Comparison of ENCODE assay signal across 8 cellular contexts in the genomic region with DNA sequence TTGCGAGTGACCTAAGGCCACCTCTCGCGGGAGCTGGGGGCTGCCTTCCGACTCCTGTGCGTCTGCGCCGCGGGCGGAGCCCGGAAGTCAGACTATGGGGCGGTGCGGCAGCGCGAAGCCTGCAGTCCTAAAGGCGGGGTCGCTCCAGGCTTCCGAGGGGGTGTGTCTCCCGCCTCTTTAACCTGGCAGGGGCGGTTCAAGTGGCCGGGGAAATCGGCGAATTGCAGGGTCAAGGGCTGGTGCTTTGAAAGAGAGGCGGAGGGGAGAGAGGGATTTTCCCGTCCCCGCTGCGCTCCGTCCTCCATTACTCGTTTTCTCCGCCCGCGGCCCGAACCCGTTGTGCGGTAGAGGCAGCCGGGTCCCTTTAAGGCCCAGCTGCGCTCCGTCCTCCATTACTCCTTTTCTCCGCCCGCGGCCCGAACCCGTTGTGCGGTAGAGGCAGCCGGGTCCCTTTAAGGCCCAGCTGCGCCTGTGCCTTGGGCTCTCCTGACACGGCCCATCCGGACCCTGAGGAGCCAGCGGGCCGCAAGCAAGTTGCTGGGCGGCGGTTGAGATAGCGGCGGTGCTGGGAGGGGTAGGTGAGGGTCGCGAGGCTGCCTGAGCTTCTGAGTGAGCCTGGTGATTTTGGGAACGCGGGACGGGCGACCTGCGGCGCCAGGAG. TPM values are rescaled to one million over a fixed set of nuclear protein-coding genes. Genes with fewer than 3 reads are reported as not detected.
DNase-seq lines count a peak whose midpoint lies in the region; ATAC-seq and TF ChIP-seq lines count a peak whose summit lies in the region.
"Not testable (repeated sequence)": the region's sequence is repeated elsewhere in the genome, so short reads cannot be mapped to it uniquely, and the experiment has no call there.

A gene with protein sequence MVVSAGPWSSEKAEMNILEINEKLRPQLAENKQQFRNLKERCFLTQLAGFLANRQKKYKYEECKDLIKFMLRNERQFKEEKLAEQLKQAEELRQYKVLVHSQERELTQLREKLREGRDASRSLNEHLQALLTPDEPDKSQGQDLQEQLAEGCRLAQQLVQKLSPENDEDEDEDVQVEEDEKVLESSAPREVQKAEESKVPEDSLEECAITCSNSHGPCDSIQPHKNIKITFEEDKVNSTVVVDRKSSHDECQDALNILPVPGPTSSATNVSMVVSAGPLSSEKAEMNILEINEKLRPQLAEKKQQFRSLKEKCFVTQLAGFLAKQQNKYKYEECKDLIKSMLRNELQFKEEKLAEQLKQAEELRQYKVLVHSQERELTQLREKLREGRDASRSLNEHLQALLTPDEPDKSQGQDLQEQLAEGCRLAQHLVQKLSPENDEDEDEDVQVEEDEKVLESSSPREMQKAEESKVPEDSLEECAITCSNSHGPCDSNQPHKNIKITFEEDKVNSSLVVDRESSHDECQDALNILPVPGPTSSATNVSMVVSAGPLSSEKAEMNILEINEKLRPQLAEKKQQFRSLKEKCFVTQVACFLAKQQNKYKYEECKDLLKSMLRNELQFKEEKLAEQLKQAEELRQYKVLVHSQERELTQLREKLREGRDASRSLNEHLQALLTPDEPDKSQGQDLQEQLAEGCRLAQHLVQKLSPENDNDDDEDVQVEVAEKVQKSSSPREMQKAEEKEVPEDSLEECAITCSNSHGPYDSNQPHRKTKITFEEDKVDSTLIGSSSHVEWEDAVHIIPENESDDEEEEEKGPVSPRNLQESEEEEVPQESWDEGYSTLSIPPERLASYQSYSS (N-terminal part only) (plus strand): TSS at position 83 of the 661 bp plus-strand sequence. CDS start 21,820 bp downstream, outside the sequence.

- H3K9me3 Mint-ChIP-seq in dendritic cell treated with granulocyte-macrophage colony-stimulating factor and Interleukin-4, amounts not matched to agents 40 ng/mL and 50 ng/mL, for 4 days = not testable (repeated sequence)

- not testable (repeated sequence) for H3K27me3 ChIP-seq in liver (ENCODE audit: control insufficient read depth in 4 of 4, insufficient read depth in 4 of 4, low read length in 3 of 4)

- peak within 1 kb of the TSS; percentile 95 for H3K27ac Mint-ChIP-seq in dendritic cell treated with granulocyte-macrophage colony-stimulating factor and Interleukin-4, amounts not matched to agents 40 ng/mL and 50 ng/mL, for 4 days

- not testable (repeated sequence) for H3K9me3 ChIP-seq in liver (ENCODE audit: control insufficient read depth in 4 of 4, low read length in 3 of 4)

- not testable (repeated sequence) for TF ChIP-seq RAD21 in liver (IDR thresholded peaks at IDR 0.05)

- intact Hi-C loops in dendritic cell treated with granulocyte-macrophage colony-stimulating factor and Interleukin-4, amounts not matched to agents 40 ng/mL and 50 ng/mL, for 4 days (cut with micrococcal nuclease) = not testable (repeated sequence)

- not testable (repeated sequence) for TF ChIP-seq CTCF in C4-2B (conservative IDR thresholded peaks at IDR 0.05); liver (IDR thresholded peaks at IDR 0.05; ENCODE audit: low read depth, low read length, missing input control)

- H3K4me1 Mint-ChIP-seq in dendritic cell treated with granulocyte-macrophage colony-stimulating factor and Interleukin-4, amounts not matched to agents 40 ng/mL and 50 ng/mL, for 4 days (ENCODE audit: low read depth) = peaks cover 16% of the 10 kb centered on the region

- H3K4me3 Mint-ChIP-seq in dendritic cell treated with granulocyte-macrophage colony-stimulating factor and Interleukin-4, amounts not matched to agents 40 ng/mL and 50 ng/mL, for 4 days = peak within 1 kb of the TSS; percentile 88

- not testable (repeated sequence) for H3K27me3 Mint-ChIP-seq in dendritic cell treated with granulocyte-macrophage colony-stimulating factor and Interleukin-4, amounts not matched to agents 40 ng/mL and 50 ng/mL, for 4 days

- not testable (repeated sequence) for H3K4me1 ChIP-seq in liver (ENCODE audit: control insufficient read depth in 4 of 4, insufficient read depth in 4 of 4, low read length in 3 of 4)

- not testable (repeated sequence) for H3K36me3 ChIP-seq in liver (ENCODE audit: control insufficient read depth in 4 of 4, insufficient read depth in 3 of 4, low read depth in 1 of 4, low read length in 3 of 4)

- H3K9ac ChIP-seq in liver (ENCODE audit: low read depth in 1 of 2, low read length in 2 of 2) = peak within 1 kb of the TSS; percentile 54 to 84

- ATAC-seq in GM19438 (IDR thresholded peaks at IDR 0.05; ENCODE audit: low read depth, unreplicated experiment) (peak; percentile 76), HG03521 (IDR thresholded peaks at IDR 0.05; ENCODE audit: unreplicated experiment) (peak; percentile 86)

- peak within 1 kb of the TSS; percentile 67 to 75 (median 69) for H3K4me3 ChIP-seq in liver (ENCODE audit: low read depth in 1 of 3, low read length in 3 of 3)

- H3K36me3 Mint-ChIP-seq in dendritic cell treated with granulocyte-macrophage colony-stimulating factor and Interleukin-4, amounts not matched to agents 40 ng/mL and 50 ng/mL, for 4 days (ENCODE audit: low read depth) = peaks cover 11% of the 10 kb centered on the region

- H3K27ac ChIP-seq in C4-2B (peak within 1 kb of the TSS; percentile 86), liver (ENCODE audit: low read depth in 1 of 2, low read length in 2 of 2) (peak within 1 kb of the TSS; percentile 92 to 93)

- DNase-seq in NCI-H774 (lab: John Stamatoyannopoulos, UW) = peak; percentile 91
- peak; percentile 78 for DNase-seq in activated CD4-positive, alpha-beta T cell treated with anti-CD3 and anti-CD28 coated beads, Interleukin-2, amount 50 U/mL, for 1 hour
- DNase-seq in stimulated activated CD4-positive, alpha-beta T cell treated with anti-CD3 and anti-CD28 coated beads, Interleukin-2, amount 100 ng/mL, for 24 hours = peak; percentile 84 to 86

- under 1% methylated on average over 59 of the region's 61 CpGs for WGBS in liver

TF ChIP-seq in liver, 16 proteins besides CTCF, POLR2A, EP300 and RAD21:
- TF ChIP-seq HNF4A (conservative IDR thresholded peaks at IDR 0.05) (peak; percentile 27 to 39), EGR1 (IDR thresholded peaks at IDR 0.05; ENCODE audit: low read depth in 2 of 2) (peak in 1 of 2 donors; percentile 9), SP1 (IDR thresholded peaks at IDR 0.05) (peak; percentile 38), YY1 (IDR thresholded peaks at IDR 0.05) (peak; percentile 81), TAF1 (conservative IDR thresholded peaks at IDR 0.05) (peak; percentile 63), GABPA (IDR thresholded peaks at IDR 0.05 in 1 of 2, conservative IDR thresholded peaks at IDR 0.05 in 1 of 2) (peak in 1 of 2 donors; percentile 66), RXRA (IDR thresholded peaks at IDR 0.05) (peak; percentile 64 to 69)
- TF ChIP-seq, protein P1, sequence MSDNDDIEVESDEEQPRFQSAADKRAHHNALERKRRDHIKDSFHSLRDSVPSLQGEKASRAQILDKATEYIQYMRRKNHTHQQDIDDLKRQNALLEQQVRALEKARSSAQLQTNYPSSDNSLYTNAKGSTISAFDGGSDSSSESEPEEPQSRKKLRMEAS (IDR thresholded peaks at IDR 0.05) = peak; percentile 31
- TF ChIP-seq, protein P2, sequence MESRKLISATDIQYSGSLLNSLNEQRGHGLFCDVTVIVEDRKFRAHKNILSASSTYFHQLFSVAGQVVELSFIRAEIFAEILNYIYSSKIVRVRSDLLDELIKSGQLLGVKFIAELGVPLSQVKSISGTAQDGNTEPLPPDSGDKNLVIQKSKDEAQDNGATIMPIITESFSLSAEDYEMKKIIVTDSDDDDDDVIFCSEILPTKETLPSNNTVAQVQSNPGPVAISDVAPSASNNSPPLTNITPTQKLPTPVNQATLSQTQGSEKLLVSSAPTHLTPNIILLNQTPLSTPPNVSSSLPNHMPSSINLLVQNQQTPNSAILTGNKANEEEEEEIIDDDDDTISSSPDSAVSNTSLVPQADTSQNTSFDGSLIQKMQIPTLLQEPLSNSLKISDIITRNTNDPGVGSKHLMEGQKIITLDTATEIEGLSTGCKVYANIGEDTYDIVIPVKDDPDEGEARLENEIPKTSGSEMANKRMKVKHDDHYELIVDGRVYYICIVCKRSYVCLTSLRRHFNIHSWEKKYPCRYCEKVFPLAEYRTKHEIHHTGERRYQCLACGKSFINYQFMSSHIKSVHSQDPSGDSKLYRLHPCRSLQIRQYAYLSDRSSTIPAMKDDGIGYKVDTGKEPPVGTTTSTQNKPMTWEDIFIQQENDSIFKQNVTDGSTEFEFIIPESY (IDR thresholded peaks at IDR 0.05) = peak; percentile 95
- TF ChIP-seq, protein P3, sequence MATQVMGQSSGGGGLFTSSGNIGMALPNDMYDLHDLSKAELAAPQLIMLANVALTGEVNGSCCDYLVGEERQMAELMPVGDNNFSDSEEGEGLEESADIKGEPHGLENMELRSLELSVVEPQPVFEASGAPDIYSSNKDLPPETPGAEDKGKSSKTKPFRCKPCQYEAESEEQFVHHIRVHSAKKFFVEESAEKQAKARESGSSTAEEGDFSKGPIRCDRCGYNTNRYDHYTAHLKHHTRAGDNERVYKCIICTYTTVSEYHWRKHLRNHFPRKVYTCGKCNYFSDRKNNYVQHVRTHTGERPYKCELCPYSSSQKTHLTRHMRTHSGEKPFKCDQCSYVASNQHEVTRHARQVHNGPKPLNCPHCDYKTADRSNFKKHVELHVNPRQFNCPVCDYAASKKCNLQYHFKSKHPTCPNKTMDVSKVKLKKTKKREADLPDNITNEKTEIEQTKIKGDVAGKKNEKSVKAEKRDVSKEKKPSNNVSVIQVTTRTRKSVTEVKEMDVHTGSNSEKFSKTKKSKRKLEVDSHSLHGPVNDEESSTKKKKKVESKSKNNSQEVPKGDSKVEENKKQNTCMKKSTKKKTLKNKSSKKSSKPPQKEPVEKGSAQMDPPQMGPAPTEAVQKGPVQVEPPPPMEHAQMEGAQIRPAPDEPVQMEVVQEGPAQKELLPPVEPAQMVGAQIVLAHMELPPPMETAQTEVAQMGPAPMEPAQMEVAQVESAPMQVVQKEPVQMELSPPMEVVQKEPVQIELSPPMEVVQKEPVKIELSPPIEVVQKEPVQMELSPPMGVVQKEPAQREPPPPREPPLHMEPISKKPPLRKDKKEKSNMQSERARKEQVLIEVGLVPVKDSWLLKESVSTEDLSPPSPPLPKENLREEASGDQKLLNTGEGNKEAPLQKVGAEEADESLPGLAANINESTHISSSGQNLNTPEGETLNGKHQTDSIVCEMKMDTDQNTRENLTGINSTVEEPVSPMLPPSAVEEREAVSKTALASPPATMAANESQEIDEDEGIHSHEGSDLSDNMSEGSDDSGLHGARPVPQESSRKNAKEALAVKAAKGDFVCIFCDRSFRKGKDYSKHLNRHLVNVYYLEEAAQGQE (IDR thresholded peaks at IDR 0.05) = peak; percentile 55

RNA-seq across cellular contexts. Expression of the gene that starts here (rescaled TPM):
- 10 to 100 TPM in 1 of 2 donors, 1 to 10 TPM in 1; 4.1 to 22.6 TPM for total RNA-seq in liver
- polyA plus RNA-seq in liver = 1 to 10 TPM; 5.0 to 7.9 TPM

Comparison
In these comparisons a context has a peak if more than half of its experiments do, and no peak if none do; other contexts are left out.
1. Peak in every context shown above with its lines: DNase-seq, ATAC-seq, H3K4me3 ChIP-seq and H3K27ac ChIP-seq.